ENCODE assay signal across 15 cellular contexts in the genomic region with DNA sequence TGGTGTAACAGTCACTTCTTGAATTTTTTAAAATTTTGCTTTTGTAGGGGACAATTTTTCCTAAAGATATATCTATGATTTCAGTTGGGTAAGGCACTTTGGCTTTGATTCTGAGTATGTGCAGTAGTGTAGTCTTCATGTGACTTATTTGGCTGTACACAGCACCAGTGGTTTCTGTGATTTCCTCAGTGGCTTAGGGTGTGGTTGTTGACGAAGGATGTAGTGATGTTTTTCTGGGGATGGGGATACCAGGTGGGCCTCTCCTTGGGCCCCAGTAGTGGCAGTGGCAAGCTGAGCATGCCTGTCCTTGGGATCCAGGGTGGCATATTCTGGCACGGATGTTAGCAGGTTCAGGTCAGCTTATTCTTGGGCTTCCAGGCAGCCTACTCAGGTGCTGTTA.
"Had no signal": no experiment of that assay in that cellular context is flagged by ENCODE, and none has a peak within 500 bp of the region (broad histone marks: within the 10 kb centered on the region; RNA-seq: fewer than 3 reads in every experiment).

No MANE protein-coding gene starts in this region.

- H3K27me3 Mint-ChIP-seq: activated naive CD4-positive, alpha-beta T cell treated with anti-CD3 and anti-CD28 coated beads, Interleukin-2, amount 10 ng/mL, durations not matched to agents 7 days and 5 days had no signal

- H3K4me1 Mint-ChIP-seq: activated naive CD4-positive, alpha-beta T cell treated with anti-CD3 and anti-CD28 coated beads, Interleukin-2, amount 10 ng/mL, durations not matched to agents 7 days and 5 days; activated naive CD8-positive, alpha-beta T cell treated with anti-CD3 and anti-CD28 coated beads for 36 hours had no signal

- H3K4me3 Mint-ChIP-seq: activated naive CD4-positive, alpha-beta T cell treated with anti-CD3 and anti-CD28 coated beads, Interleukin-2, amount 10 ng/mL, durations not matched to agents 7 days and 5 days; activated naive CD8-positive, alpha-beta T cell treated with anti-CD3 and anti-CD28 coated beads for 36 hours; activated T-cell treated with anti-CD3 and anti-CD28 coated beads, Interleukin-2, amount 50 U/mL, for 72 hours had no signal

- DNase-seq: activated CD4-positive, CD25-positive, alpha-beta regulatory T cell; activated gamma-delta T cell treated with Interleukin-2 at 50 U/mL for 16 hours; activated naive CD4-positive, alpha-beta T cell treated with anti-CD3 and anti-CD28 coated beads, Interleukin-2, amount 10 ng/mL, durations not matched to agents 7 days and 5 days; activated naive CD8-positive, alpha-beta T cell treated with anti-CD3 and anti-CD28 coated beads for 36 hours; activated T-cell treated with anti-CD3 and anti-CD28 coated beads for 4 hours; brain microvascular endothelial cell; MM.1S; NCI-H1105 treated with DMSO at 0.1 percent for 48 hours; NCI-H187 treated with DMSO at 0.1 percent for 48 hours had no signal

- H3K27ac Mint-ChIP-seq: activated naive CD4-positive, alpha-beta T cell treated with anti-CD3 and anti-CD28 coated beads, Interleukin-2, amount 10 ng/mL, durations not matched to agents 7 days and 5 days; activated naive CD8-positive, alpha-beta T cell treated with anti-CD3 and anti-CD28 coated beads for 36 hours; activated T-cell treated with anti-CD3 and anti-CD28 coated beads, Interleukin-2, amount 50 U/mL, for 72 hours; activated T-helper 2 cell treated with anti-CD3 and anti-CD28 coated beads, Interferon-gamma antibody, Interleukin-2, Interleukin-4, amounts not matched to agents 10 μg/mL and 5 μg/mL and 100 μg/mL, durations not matched to agents 14 hours and 24 hours and 36 hours had no signal

- H3K9me3 Mint-ChIP-seq: activated naive CD4-positive, alpha-beta T cell treated with anti-CD3 and anti-CD28 coated beads, Interleukin-2, amount 10 ng/mL, durations not matched to agents 7 days and 5 days had no signal

- FAIRE-seq: K562, RCC 7860 had no signal

- H3K36me3 Mint-ChIP-seq: activated naive CD4-positive, alpha-beta T cell treated with anti-CD3 and anti-CD28 coated beads, Interleukin-2, amount 10 ng/mL, durations not matched to agents 7 days and 5 days; activated naive CD8-positive, alpha-beta T cell treated with anti-CD3 and anti-CD28 coated beads for 36 hours had no signal

- H3K4me3 ChIP-seq: K562 had no signal

- ATAC-seq: PC-3 had no signal

- H3K27ac ChIP-seq: brain microvascular endothelial cell, VCaP had no signal

- H3K27me3 ChIP-seq: brain microvascular endothelial cell had no signal

- H3K36me3 ChIP-seq: brain microvascular endothelial cell had no signal
